In the genomic region with DNA sequence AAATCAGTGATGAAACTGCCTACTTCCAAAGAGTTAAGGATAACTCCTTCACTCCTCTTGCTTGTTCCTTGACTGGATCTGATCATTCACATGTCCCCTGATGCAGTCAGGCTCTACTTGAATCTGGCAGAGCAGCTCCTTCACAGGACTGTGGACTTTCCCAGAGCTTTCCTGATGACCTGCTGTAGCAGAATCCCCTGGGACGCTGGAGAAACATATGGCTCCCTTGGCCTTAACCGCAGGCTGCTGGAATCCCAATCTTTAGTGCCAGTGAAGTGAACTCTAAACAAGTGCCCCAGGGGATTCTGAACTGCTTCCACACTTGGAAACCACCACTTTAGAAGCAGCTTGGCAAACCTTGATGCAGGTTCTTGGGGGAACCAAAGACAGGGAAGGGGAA, we compare ENCODE assay signal across 23 cellular contexts.
A peak's percentile ranks its signal among the peaks of the same experiment; 100 is the strongest.
DNase-seq lines count a peak whose midpoint lies in the region; ATAC-seq and TF ChIP-seq lines count a peak whose summit lies in the region.
"Had no signal": no experiment of that assay in that cellular context is flagged by ENCODE, and none has a peak within 500 bp of the region (broad histone marks: within the 10 kb centered on the region; RNA-seq: fewer than 3 reads in every experiment).

No MANE protein-coding gene starts in this region.

- no peaks in the 10 kb centered on the region for H4K20me1 ChIP-seq in DND-41 (ENCODE audit: insufficient read depth, low read length)

- H3K9me3 ChIP-seq in DND-41 (ENCODE audit: insufficient read depth, low read length, severe bottlenecking) = no peaks in the 10 kb centered on the region
- H3K9me3 ChIP-seq: adrenal gland, lower lobe of right lung had no signal

- no peak overlapping the region for H3K4me2 ChIP-seq in DND-41 (ENCODE audit: insufficient read depth, low read length)

- no peaks in the 10 kb centered on the region for H3K27me3 ChIP-seq in DND-41 (ENCODE audit: insufficient read depth, low read length, poor library complexity)
- H3K27me3 ChIP-seq: adrenal gland, dorsolateral prefrontal cortex had no signal

- TF ChIP-seq CTCF in DND-41 (IDR thresholded peaks at IDR 0.05; ENCODE audit: borderline replicate concordance, extremely low read depth, low read length, poor library complexity, severe bottlenecking) = no peak

- H3K4me1 ChIP-seq in DND-41 (ENCODE audit: insufficient read depth, low read length) = peaks cover 8% of the 10 kb centered on the region; the same call in 1 of the 2 replicates
- H3K4me1 ChIP-seq: adrenal gland, foreskin keratinocyte, lower lobe of right lung had no signal

- H3K4me3 ChIP-seq in DND-41 (ENCODE audit: low read depth in 1 of 2, low read length in 2 of 2) = no peak overlapping the region
- H3K4me3 ChIP-seq: adrenal gland, dorsolateral prefrontal cortex, lower lobe of right lung had no signal

- H3K9ac ChIP-seq in DND-41 (ENCODE audit: low read depth, low read length) = no peak overlapping the region

- ATAC-seq in DND-41 (ENCODE audit: insufficient read depth, low read depth) = no peak
- ATAC-seq: foreskin keratinocyte, lower lobe of right lung, PC-3, T-helper 17 cell had no signal

- no peaks in the 10 kb centered on the region for H3K79me2 ChIP-seq in DND-41 (ENCODE audit: insufficient read depth, low read length)

- H2AFZ ChIP-seq in DND-41 (ENCODE audit: low read depth, low read length) = no peak overlapping the region

- H3K36me3 ChIP-seq in DND-41 (ENCODE audit: insufficient read depth, low read length) = no peaks in the 10 kb centered on the region
- H3K36me3 ChIP-seq: adrenal gland, lower lobe of right lung had no signal

- H3K27ac ChIP-seq in DND-41 (ENCODE audit: low read length) = 0 out of 2 replicates have a peak overlapping the region, but pooled peaks have one; percentile 12
- H3K27ac ChIP-seq: adrenal gland, dorsolateral prefrontal cortex, foreskin keratinocyte, lower lobe of right lung, VCaP had no signal

- DNase-seq in DND-41 (no peak), NCI-H1694 (lab: John Stamatoyannopoulos, UW) (peak; percentile 79), RPMI7951 (ENCODE audit: low read depth) (peak; percentile 97), fibroblast of peridontal ligament (ENCODE audit: extremely low read depth) (peak; percentile 49), SHP77 treated with DMSO at 0.1 percent for 48 hours (lab: John Stamatoyannopoulos, UW) (no peak), GM19238 (ENCODE audit: insufficient read length, low spot score) (no peak), NCI-H1436 treated with DMSO at 0.1 percent for 48 hours (lab: John Stamatoyannopoulos, UW) (no peak)
- DNase-seq in activated effector memory CD4-positive, alpha-beta T cell treated with anti-CD3 and anti-CD28 coated beads, Interleukin-2, amount 50 U/mL, for 16 hours = no peak
- DNase-seq: activated CD8-positive, alpha-beta memory T cell treated with anti-CD3 and anti-CD28 coated beads, Interleukin-2, amount 50 U/mL, for 4 hours; adrenal gland; CD4-positive, alpha-beta memory T cell; dorsolateral prefrontal cortex; foreskin keratinocyte; HFFc6; hypothalamus; lower lobe of right lung; MM.1S; NCI-H2029 treated with DMSO at 0.1 percent for 48 hours; nucleus accumbens; PC-3; T-helper 17 cell; trophoblast cell had no signal

Comparison
In these comparisons a context has a peak if more than half of its experiments do, and no peak if none do; other contexts are left out.
1. DNase-seq: peak in NCI-H1694 (single experiment), RPMI7951 (single experiment) and fibroblast of peridontal ligament (single experiment); none in DND-41 (single experiment), activated effector memory CD4-positive, alpha-beta T cell treated with anti-CD3 and anti-CD28 coated beads, Interleukin-2, amount 50 U/mL, for 16 hours (single experiment), SHP77 treated with DMSO at 0.1 percent for 48 hours (single experiment), GM19238 (single experiment) and NCI-H1436 treated with DMSO at 0.1 percent for 48 hours (single experiment).